16 cellular contexts compared by ENCODE assay signal in the genomic region with DNA sequence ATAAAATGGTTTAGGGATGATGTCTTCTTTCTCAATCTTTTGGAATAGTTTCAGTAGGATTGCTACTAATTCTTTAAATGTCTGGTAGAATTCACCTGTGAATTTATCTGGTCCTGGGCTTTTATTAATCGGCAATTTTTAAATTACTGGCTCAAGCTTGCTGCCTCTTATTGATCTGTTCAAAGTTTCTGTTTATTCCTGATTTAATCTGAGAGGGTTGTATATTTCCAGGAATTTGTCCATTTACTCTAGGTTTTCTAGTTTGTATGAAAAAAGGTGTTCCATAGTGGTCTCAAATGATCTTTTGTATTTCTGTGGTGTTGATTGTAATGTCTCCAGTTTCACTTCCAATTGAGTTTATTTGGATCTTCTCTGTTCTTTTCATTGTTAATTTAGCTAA.
"Had no signal": no experiment of that assay in that cellular context is flagged by ENCODE, and none has a peak within 500 bp of the region (broad histone marks: within the 10 kb centered on the region; RNA-seq: fewer than 3 reads in every experiment).

No MANE protein-coding gene starts in this region.

- H3K36me3 ChIP-seq: heart right ventricle, left ventricle myocardium inferior, lower lobe of right lung had no signal

- H3K4me3 Mint-ChIP-seq: mesothelial cell of epicardium had no signal

- H3K4me3 ChIP-seq: coronary artery, dorsolateral prefrontal cortex, esophagus muscularis mucosa, gastroesophageal sphincter, heart right ventricle, left ventricle myocardium inferior, lower lobe of right lung, mucosa of descending colon had no signal

- H3K27ac ChIP-seq: coronary artery, dorsolateral prefrontal cortex, esophagus muscularis mucosa, foreskin keratinocyte, gastroesophageal sphincter, heart right ventricle, left ventricle myocardium inferior, lower lobe of right lung had no signal

- H3K4me1 Mint-ChIP-seq: mesothelial cell of epicardium had no signal

- DNase-seq: dorsolateral prefrontal cortex; effector CD4-positive, alpha-beta T cell; effector memory CD4-positive, alpha-beta T cell; foreskin keratinocyte; glutamatergic neuron; head of caudate nucleus; heart right ventricle; hippocampal formation; left cardiac atrium; left ventricle myocardium inferior; lower lobe of right lung; mucosa of descending colon had no signal

- H3K27me3 ChIP-seq: dorsolateral prefrontal cortex, esophagus muscularis mucosa, foreskin keratinocyte, gastroesophageal sphincter, heart right ventricle had no signal

- ATAC-seq: foreskin keratinocyte, gastroesophageal sphincter, heart right ventricle, left cardiac atrium, lower lobe of right lung, mucosa of descending colon had no signal

- H3K4me1 ChIP-seq: esophagus muscularis mucosa, foreskin keratinocyte, gastroesophageal sphincter, heart right ventricle, left ventricle myocardium inferior, lower lobe of right lung had no signal

- H3K27ac Mint-ChIP-seq: mesothelial cell of epicardium had no signal
